In the genomic region with DNA sequence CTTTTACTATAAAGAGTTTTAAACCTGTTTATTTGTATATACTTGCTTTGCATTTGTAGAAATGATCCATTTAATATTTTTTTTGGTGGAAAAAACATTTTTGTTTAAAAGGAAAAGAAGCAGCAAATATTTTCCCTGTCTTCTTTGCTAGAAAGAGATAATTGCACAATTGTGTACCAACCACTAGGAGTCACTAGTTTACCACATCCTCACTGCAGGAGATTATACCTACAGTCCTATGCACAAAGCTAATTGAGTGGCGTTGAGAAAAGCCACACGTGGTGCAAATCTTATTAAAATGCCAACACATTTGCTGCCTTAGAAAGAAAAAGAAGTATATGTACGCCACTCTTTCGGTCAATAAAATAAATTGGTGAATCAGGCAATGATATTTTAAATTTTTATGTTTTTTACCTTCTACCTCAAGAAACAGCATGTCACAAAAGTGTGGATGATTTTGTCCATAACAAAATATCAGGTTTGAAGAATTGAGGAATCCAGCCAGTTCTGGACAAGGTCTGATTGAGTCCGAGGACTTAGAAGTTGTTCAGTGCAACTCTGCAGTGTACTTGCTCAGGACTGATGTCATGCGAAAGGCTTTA, we compare ENCODE assay signal across 8 cellular contexts.
A peak's percentile ranks its signal among the peaks of the same experiment; 100 is the strongest.
DNase-seq lines count a peak whose midpoint lies in the region; ATAC-seq and TF ChIP-seq lines count a peak whose summit lies in the region.

No MANE protein-coding gene starts in this region.

- H3K27me3 ChIP-seq in body of pancreas, result no peaks in the 10 kb centered on the region

- no peaks in the 10 kb centered on the region for H3K36me3 ChIP-seq in body of pancreas (replicated peaks in 1 of 2; ENCODE audit: insufficient read depth in 1 of 2, low read depth in 2 of 2)

- ATAC-seq in HG02642 (IDR thresholded peaks at IDR 0.05; ENCODE audit: poor library complexity, unreplicated experiment), result peak; percentile 89
- peak; percentile 60 for ATAC-seq in body of pancreas
- no peak for ATAC-seq in sciatic nerve

- 25 to 26% methylated on average over 6 of the region's 6 CpGs for WGBS in body of pancreas, 2 donors

- peak; percentile 62 for TF ChIP-seq CTCF in GM12874 (IDR thresholded peaks at IDR 0.05; ENCODE audit: insufficient read depth, low read depth, low read length)
- TF ChIP-seq CTCF in body of pancreas (IDR thresholded peaks at IDR 0.05), result peak; percentile 14 to 62 (median 55)

- no peak for TF ChIP-seq POLR2A in body of pancreas (IDR thresholded peaks at IDR 0.05)

- intact Hi-C loops in body of pancreas (cut with DNase I) (no loop called here), sciatic nerve (cut with DNase I) (no loop called here)

- no peak overlapping the region for H3K4me3 ChIP-seq in body of pancreas

- DNase-seq in 8988T, result peak; percentile 7
- DNase-seq in NCI-H1105 (lab: John Stamatoyannopoulos, UW), result peak; percentile 3
- DNase-seq in body of pancreas, result no peak
- DNase-seq in lung microvascular endothelial cell (ENCODE audit: low read depth in 2 of 2), result peak; percentile 20 to 24
- DNase-seq in sciatic nerve (ENCODE audit: low spot score), result no peak
- no peak for DNase-seq in glomerular visceral epithelial cell (ENCODE audit: extremely low spot score)

- H3K9me3 ChIP-seq in body of pancreas, result no peaks in the 10 kb centered on the region

- no peak overlapping the region for H3K27ac ChIP-seq in body of pancreas

- no peaks in the 10 kb centered on the region for H3K4me1 ChIP-seq in body of pancreas

Comparison
In these comparisons a context has a peak if more than half of its experiments do, and no peak if none do; other contexts are left out.
1. DNase-seq: peak in 8988T (single experiment), NCI-H1105 (single experiment) and lung microvascular endothelial cell (2 of 2); none in body of pancreas (0 of 4), sciatic nerve (single experiment) and glomerular visceral epithelial cell (single experiment).